14 cellular contexts compared by ENCODE assay signal in the genomic region with DNA sequence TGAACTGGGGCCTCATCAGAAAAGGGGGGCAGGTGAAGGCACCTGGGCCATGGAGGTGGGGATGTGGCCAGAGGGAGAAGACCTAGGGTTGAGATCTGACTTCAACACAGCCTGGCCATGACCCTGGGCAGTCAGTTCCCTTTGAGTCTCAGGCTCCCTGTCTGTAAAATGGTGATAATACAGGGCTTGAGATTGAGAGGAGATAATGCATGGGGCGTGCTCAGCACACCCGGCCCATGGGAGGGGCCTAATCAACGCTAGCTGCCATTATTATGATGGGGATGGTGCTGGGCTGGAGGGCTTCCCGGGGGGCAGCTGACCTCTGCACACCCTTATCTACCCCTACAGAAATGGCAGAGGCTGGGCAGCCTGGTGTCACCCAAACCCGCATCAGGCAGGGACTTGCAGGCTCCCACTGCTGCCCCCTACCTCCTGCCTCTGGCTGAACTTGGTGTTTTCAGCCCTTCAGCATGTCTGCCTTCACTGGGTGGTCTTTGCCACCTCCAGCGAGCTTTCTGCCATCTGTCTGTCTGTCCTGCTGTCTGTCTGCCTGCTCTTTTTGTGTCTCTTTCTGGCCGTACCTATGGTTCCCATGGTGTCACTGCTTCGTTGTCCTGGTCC.
DNase-seq lines count a peak whose midpoint lies in the region; ATAC-seq and TF ChIP-seq lines count a peak whose summit lies in the region.
"Had no signal": no experiment of that assay in that cellular context is flagged by ENCODE, and none has a peak within 500 bp of the region (broad histone marks: within the 10 kb centered on the region; RNA-seq: fewer than 3 reads in every experiment).

No MANE protein-coding gene starts in this region.

- no peaks in the 10 kb centered on the region for H3K4me1 ChIP-seq in Karpas-422 (ENCODE audit: low read length)

- no peak for ATAC-seq in activated T-helper 17 cell treated with anti-CD3 and anti-CD28 coated beads, Interleukin-2, amount 50 U/mL, for 72 hours (replicated peaks)
- ATAC-seq in activated CD4-positive, alpha-beta T cell treated with anti-CD3 and anti-CD28 coated beads for 36 hours = no peak
- ATAC-seq: CD8-positive, alpha-beta T cell had no signal

- H3K4me2 ChIP-seq in Karpas-422 (ENCODE audit: low read depth, low read length, poor library complexity, severe bottlenecking) = no peak overlapping the region

- no peaks in the 10 kb centered on the region for H3K27me3 Mint-ChIP-seq in activated T-helper 17 cell treated with anti-CD3 and anti-CD28 coated beads, Interleukin-2, amount 50 U/mL, for 72 hours
- peaks cover 6% of the 10 kb centered on the region for H3K27me3 Mint-ChIP-seq in endothelial cell (ENCODE audit: unreplicated experiment)
- H3K27me3 Mint-ChIP-seq in activated CD4-positive, alpha-beta T cell treated with anti-CD3 and anti-CD28 coated beads for 36 hours = no peaks in the 10 kb centered on the region

- H4K20me1 ChIP-seq in Karpas-422 (ENCODE audit: insufficient read depth, low read depth, low read length) = no peaks in the 10 kb centered on the region

- no peaks in the 10 kb centered on the region for H3K36me3 ChIP-seq in GM06990 (ENCODE audit: control insufficient read depth, insufficient read depth, low read length)
- no peaks in the 10 kb centered on the region for H3K36me3 ChIP-seq in Karpas-422 (ENCODE audit: insufficient read depth, low read length)

- H3K27ac Mint-ChIP-seq in activated T-helper 17 cell treated with anti-CD3 and anti-CD28 coated beads, Interleukin-2, amount 50 U/mL, for 72 hours = peak overlapping the region; percentile 44
- no peak overlapping the region for H3K27ac Mint-ChIP-seq in endothelial cell (ENCODE audit: unreplicated experiment)
- no peak overlapping the region for H3K27ac Mint-ChIP-seq in activated CD4-positive, alpha-beta T cell treated with anti-CD3 and anti-CD28 coated beads for 36 hours
- H3K27ac Mint-ChIP-seq: activated B cell treated with CpG ODN at 0.5 μM for 24 hours; activated naive CD8-positive, alpha-beta T cell treated with anti-CD3 and anti-CD28 coated beads, Interleukin-2, amount 10 ng/mL, durations not matched to agents 7 days and 5 days; CD8-positive, alpha-beta T cell; dendritic cell treated with granulocyte-macrophage colony-stimulating factor and Interleukin-4, amounts not matched to agents 40 ng/mL and 50 ng/mL, for 4 days had no signal

- DNase-seq in GM06990 (ENCODE audit: extremely low read depth, insufficient read length) = no peak
- peak; percentile 61 for DNase-seq in Karpas-422
- DNase-seq in left kidney (ENCODE audit: low read depth, low spot score) = peak; percentile 54
- DNase-seq in activated naive CD4-positive, alpha-beta T cell treated with anti-CD3 and anti-CD28 coated beads, Interleukin-2, amount 50 U/mL, for 16 hours = no peak
- DNase-seq in endothelial cell (ENCODE audit: low spot score) = no peak
- DNase-seq in activated CD4-positive, alpha-beta T cell treated with anti-CD3 and anti-CD28 coated beads for 36 hours = no peak
- DNase-seq: activated B cell treated with CpG ODN at 0.5 μM for 24 hours; activated naive CD8-positive, alpha-beta T cell treated with anti-CD3 and anti-CD28 coated beads, Interleukin-2, amount 10 ng/mL, durations not matched to agents 7 days and 5 days; CD8-positive, alpha-beta T cell; NCI-H2029 treated with DMSO at 0.1 percent for 48 hours; occipital lobe had no signal

- peaks cover 22% of the 10 kb centered on the region for H3K4me1 Mint-ChIP-seq in activated T-helper 17 cell treated with anti-CD3 and anti-CD28 coated beads, Interleukin-2, amount 50 U/mL, for 72 hours
- H3K4me1 Mint-ChIP-seq in endothelial cell (ENCODE audit: unreplicated experiment) = no peaks in the 10 kb centered on the region
- peaks cover 31% of the 10 kb centered on the region for H3K4me1 Mint-ChIP-seq in activated CD4-positive, alpha-beta T cell treated with anti-CD3 and anti-CD28 coated beads for 36 hours

- POLR2A ChIA-PET in activated CD4-positive, alpha-beta T cell treated with anti-CD3 and anti-CD28 coated beads for 36 hours (lab: Charles Lee) = no interaction called here

- TF ChIP-seq CTCF in GM06990 (IDR thresholded peaks at IDR 0.05; ENCODE audit: insufficient read depth, low read length, poor library complexity, severe bottlenecking) (peak; percentile 26), endothelial cell (IDR thresholded peaks at IDR 0.05; ENCODE audit: unreplicated experiment) (no peak)

- H3K9me2 ChIP-seq in Karpas-422 (replicated peaks; ENCODE audit: insufficient read depth, low read length) = no peaks in the 10 kb centered on the region

- H3K27ac ChIP-seq in Karpas-422 (ENCODE audit: low read length) = no peak overlapping the region
- H3K27ac ChIP-seq: skin epidermis had no signal

- H3K36me3 Mint-ChIP-seq in activated T-helper 17 cell treated with anti-CD3 and anti-CD28 coated beads, Interleukin-2, amount 50 U/mL, for 72 hours (ENCODE audit: low read depth) = no peaks in the 10 kb centered on the region
- H3K36me3 Mint-ChIP-seq in endothelial cell (ENCODE audit: low read depth, unreplicated experiment) = no peaks in the 10 kb centered on the region
- no peaks in the 10 kb centered on the region for H3K36me3 Mint-ChIP-seq in activated CD4-positive, alpha-beta T cell treated with anti-CD3 and anti-CD28 coated beads for 36 hours (ENCODE audit: low read depth)
- H3K36me3 Mint-ChIP-seq: activated naive CD8-positive, alpha-beta T cell treated with anti-CD3 and anti-CD28 coated beads, Interleukin-2, amount 10 ng/mL, durations not matched to agents 7 days and 5 days; CD8-positive, alpha-beta T cell had no signal

- H3K79me2 ChIP-seq in Karpas-422 (ENCODE audit: low read length) = no peaks in the 10 kb centered on the region

- no peaks in the 10 kb centered on the region for H3K9me3 Mint-ChIP-seq in activated T-helper 17 cell treated with anti-CD3 and anti-CD28 coated beads, Interleukin-2, amount 50 U/mL, for 72 hours
- H3K9me3 Mint-ChIP-seq in endothelial cell (ENCODE audit: unreplicated experiment) = no peaks in the 10 kb centered on the region
- no peaks in the 10 kb centered on the region for H3K9me3 Mint-ChIP-seq in activated CD4-positive, alpha-beta T cell treated with anti-CD3 and anti-CD28 coated beads for 36 hours (ENCODE audit: low read depth)
- H3K9me3 Mint-ChIP-seq: activated B cell treated with CpG ODN at 0.5 μM for 24 hours; activated naive CD8-positive, alpha-beta T cell treated with anti-CD3 and anti-CD28 coated beads, Interleukin-2, amount 10 ng/mL, durations not matched to agents 7 days and 5 days; CD8-positive, alpha-beta T cell; dendritic cell treated with granulocyte-macrophage colony-stimulating factor and Interleukin-4, amounts not matched to agents 40 ng/mL and 50 ng/mL, for 4 days had no signal

- no peak overlapping the region for H3K4me3 Mint-ChIP-seq in activated T-helper 17 cell treated with anti-CD3 and anti-CD28 coated beads, Interleukin-2, amount 50 U/mL, for 72 hours
- H3K4me3 Mint-ChIP-seq in endothelial cell (ENCODE audit: unreplicated experiment) = no peak overlapping the region
- no peak overlapping the region for H3K4me3 Mint-ChIP-seq in activated CD4-positive, alpha-beta T cell treated with anti-CD3 and anti-CD28 coated beads for 36 hours
- H3K4me3 Mint-ChIP-seq: activated B cell treated with CpG ODN at 0.5 μM for 24 hours; activated naive CD8-positive, alpha-beta T cell treated with anti-CD3 and anti-CD28 coated beads, Interleukin-2, amount 10 ng/mL, durations not matched to agents 7 days and 5 days; CD8-positive, alpha-beta T cell; dendritic cell treated with granulocyte-macrophage colony-stimulating factor and Interleukin-4, amounts not matched to agents 40 ng/mL and 50 ng/mL, for 4 days had no signal

- peaks cover 3% of the 10 kb centered on the region for H3K27me3 ChIP-seq in GM06990 (replicated peaks; ENCODE audit: control insufficient read depth, insufficient read depth, low read length)
- no peaks in the 10 kb centered on the region for H3K27me3 ChIP-seq in Karpas-422 (ENCODE audit: low read length)

- no peak overlapping the region for H3K4me3 ChIP-seq in GM06990 (replicated peaks; ENCODE audit: low read depth, low read length)
- H3K4me3 ChIP-seq in Karpas-422 (ENCODE audit: low read length) = no peak overlapping the region
- H3K4me3 ChIP-seq: skin epidermis had no signal

- intact Hi-C loops in activated CD4-positive, alpha-beta T cell treated with anti-CD3 and anti-CD28 coated beads for 36 hours (cut with DNase I, micrococcal nuclease) = no loop called here

- CTCF ChIA-PET in activated CD4-positive, alpha-beta T cell treated with anti-CD3 and anti-CD28 coated beads for 36 hours (lab: Charles Lee) = no interaction called here

- no peak overlapping the region for H3K9ac ChIP-seq in Karpas-422 (ENCODE audit: low read length)

- H3K9me3 ChIP-seq in Karpas-422 (ENCODE audit: low read length) = no peaks in the 10 kb centered on the region

- no peak overlapping the region for H2AFZ ChIP-seq in Karpas-422 (ENCODE audit: low read length)

Comparison
In these comparisons a context has a peak if more than half of its experiments do, and no peak if none do; other contexts are left out.
1. DNase-seq: peak in Karpas-422 (single experiment) and left kidney (single experiment); none in GM06990 (single experiment), activated naive CD4-positive, alpha-beta T cell treated with anti-CD3 and anti-CD28 coated beads, Interleukin-2, amount 50 U/mL, for 16 hours (single experiment), endothelial cell (single experiment) and activated CD4-positive, alpha-beta T cell treated with anti-CD3 and anti-CD28 coated beads for 36 hours (single experiment).